1 cellular context compared by ENCODE assay signal in the genomic region with DNA sequence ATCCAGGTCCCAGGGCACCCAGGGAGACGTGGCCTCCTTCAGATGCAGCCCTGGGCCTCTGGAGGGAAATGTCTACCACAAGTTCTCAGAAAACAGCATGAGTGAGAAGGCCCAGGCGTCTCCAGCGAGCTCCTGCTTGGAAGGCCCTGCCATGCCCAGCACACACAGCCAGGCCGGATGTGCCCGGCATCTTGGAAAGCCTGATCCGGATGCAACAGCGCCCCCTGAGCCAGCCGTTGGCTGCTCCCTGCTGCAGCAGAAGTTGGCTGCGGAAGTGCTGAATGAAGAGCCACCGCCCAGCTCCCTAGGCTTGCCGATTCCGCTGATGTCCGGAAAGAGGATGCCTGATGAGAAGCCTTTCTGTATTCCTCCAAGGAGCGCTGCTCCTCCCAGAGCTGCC.
TF ChIP-seq lines count a peak whose summit lies in the region.

No MANE protein-coding gene starts in this region.

TF ChIP-seq in K562, 482 proteins besides CTCF, POLR2A, EP300 and RAD21 (continued from another document):
- TF ChIP-seq, protein P1, sequence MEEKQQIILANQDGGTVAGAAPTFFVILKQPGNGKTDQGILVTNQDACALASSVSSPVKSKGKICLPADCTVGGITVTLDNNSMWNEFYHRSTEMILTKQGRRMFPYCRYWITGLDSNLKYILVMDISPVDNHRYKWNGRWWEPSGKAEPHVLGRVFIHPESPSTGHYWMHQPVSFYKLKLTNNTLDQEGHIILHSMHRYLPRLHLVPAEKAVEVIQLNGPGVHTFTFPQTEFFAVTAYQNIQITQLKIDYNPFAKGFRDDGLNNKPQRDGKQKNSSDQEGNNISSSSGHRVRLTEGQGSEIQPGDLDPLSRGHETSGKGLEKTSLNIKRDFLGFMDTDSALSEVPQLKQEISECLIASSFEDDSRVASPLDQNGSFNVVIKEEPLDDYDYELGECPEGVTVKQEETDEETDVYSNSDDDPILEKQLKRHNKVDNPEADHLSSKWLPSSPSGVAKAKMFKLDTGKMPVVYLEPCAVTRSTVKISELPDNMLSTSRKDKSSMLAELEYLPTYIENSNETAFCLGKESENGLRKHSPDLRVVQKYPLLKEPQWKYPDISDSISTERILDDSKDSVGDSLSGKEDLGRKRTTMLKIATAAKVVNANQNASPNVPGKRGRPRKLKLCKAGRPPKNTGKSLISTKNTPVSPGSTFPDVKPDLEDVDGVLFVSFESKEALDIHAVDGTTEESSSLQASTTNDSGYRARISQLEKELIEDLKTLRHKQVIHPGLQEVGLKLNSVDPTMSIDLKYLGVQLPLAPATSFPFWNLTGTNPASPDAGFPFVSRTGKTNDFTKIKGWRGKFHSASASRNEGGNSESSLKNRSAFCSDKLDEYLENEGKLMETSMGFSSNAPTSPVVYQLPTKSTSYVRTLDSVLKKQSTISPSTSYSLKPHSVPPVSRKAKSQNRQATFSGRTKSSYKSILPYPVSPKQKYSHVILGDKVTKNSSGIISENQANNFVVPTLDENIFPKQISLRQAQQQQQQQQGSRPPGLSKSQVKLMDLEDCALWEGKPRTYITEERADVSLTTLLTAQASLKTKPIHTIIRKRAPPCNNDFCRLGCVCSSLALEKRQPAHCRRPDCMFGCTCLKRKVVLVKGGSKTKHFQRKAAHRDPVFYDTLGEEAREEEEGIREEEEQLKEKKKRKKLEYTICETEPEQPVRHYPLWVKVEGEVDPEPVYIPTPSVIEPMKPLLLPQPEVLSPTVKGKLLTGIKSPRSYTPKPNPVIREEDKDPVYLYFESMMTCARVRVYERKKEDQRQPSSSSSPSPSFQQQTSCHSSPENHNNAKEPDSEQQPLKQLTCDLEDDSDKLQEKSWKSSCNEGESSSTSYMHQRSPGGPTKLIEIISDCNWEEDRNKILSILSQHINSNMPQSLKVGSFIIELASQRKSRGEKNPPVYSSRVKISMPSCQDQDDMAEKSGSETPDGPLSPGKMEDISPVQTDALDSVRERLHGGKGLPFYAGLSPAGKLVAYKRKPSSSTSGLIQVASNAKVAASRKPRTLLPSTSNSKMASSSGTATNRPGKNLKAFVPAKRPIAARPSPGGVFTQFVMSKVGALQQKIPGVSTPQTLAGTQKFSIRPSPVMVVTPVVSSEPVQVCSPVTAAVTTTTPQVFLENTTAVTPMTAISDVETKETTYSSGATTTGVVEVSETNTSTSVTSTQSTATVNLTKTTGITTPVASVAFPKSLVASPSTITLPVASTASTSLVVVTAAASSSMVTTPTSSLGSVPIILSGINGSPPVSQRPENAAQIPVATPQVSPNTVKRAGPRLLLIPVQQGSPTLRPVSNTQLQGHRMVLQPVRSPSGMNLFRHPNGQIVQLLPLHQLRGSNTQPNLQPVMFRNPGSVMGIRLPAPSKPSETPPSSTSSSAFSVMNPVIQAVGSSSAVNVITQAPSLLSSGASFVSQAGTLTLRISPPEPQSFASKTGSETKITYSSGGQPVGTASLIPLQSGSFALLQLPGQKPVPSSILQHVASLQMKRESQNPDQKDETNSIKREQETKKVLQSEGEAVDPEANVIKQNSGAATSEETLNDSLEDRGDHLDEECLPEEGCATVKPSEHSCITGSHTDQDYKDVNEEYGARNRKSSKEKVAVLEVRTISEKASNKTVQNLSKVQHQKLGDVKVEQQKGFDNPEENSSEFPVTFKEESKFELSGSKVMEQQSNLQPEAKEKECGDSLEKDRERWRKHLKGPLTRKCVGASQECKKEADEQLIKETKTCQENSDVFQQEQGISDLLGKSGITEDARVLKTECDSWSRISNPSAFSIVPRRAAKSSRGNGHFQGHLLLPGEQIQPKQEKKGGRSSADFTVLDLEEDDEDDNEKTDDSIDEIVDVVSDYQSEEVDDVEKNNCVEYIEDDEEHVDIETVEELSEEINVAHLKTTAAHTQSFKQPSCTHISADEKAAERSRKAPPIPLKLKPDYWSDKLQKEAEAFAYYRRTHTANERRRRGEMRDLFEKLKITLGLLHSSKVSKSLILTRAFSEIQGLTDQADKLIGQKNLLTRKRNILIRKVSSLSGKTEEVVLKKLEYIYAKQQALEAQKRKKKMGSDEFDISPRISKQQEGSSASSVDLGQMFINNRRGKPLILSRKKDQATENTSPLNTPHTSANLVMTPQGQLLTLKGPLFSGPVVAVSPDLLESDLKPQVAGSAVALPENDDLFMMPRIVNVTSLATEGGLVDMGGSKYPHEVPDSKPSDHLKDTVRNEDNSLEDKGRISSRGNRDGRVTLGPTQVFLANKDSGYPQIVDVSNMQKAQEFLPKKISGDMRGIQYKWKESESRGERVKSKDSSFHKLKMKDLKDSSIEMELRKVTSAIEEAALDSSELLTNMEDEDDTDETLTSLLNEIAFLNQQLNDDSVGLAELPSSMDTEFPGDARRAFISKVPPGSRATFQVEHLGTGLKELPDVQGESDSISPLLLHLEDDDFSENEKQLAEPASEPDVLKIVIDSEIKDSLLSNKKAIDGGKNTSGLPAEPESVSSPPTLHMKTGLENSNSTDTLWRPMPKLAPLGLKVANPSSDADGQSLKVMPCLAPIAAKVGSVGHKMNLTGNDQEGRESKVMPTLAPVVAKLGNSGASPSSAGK (IDR thresholded peaks at IDR 0.05), result no peak
